In the genomic region with DNA sequence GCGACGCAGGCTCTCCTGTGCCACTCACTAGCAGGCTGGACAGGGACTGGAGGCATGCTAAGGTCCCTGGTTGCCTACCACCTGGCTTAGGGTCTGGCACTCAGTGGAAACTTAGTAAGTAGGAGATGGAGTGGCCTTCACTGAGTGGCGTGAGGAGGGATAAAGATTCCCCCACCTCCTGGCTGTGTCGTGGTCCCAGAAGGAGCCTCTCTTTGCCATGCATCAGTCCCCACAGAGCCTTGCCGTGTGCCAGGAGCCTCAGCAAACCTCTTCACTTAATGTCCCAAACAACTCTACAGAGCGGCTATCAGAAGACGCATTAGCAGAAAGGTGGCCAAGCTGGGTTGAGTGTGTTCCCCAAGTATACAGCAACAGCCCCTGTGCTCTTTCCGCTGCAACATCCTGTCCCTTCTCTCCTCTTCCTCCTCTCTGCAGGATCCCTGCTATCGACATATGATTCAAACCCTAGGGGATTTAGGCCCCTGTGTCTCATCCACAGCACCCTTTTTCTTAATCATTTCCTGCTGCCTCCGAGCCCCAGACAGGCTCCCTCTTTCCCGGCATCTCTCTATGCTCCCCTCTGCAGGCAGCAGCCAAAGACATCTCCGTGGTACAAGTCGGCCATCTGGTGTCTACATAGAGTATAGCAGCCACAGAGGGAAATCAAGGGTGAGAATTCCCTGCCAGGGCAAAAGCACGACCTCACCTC, we compare ENCODE assay signal across 8 cellular contexts.
A peak's percentile ranks its signal among the peaks of the same experiment; 100 is the strongest.
DNase-seq lines count a peak whose midpoint lies in the region; ATAC-seq and TF ChIP-seq lines count a peak whose summit lies in the region.

No MANE protein-coding gene starts in this region.

- H2BK12ac ChIP-seq in H9 (ENCODE audit: insufficient read length, low read depth, low read length): no peak overlapping the region

- no peaks in the 10 kb centered on the region for H3K4me1 ChIP-seq in H9 (ENCODE audit: insufficient read depth, low read length)
- H3K4me1 ChIP-seq in left ventricle myocardium inferior: peaks cover 10% of the 10 kb centered on the region

- H2BK20ac ChIP-seq in H9 (ENCODE audit: low read depth, low read length, poor library complexity, severe bottlenecking): no peak overlapping the region

- no peak overlapping the region for H3K23ac ChIP-seq in H9 (ENCODE audit: insufficient read length, low read depth, low read length)

- H3K27me3 ChIP-seq in H9 (ENCODE audit: insufficient read depth, low read length): no peaks in the 10 kb centered on the region
- peaks cover 81% of the 10 kb centered on the region for H3K27me3 ChIP-seq in left ventricle myocardium inferior (ENCODE audit: low read depth)

- no peak overlapping the region for H3K4me3 Mint-ChIP-seq in H9
- H3K4me3 Mint-ChIP-seq in activated naive CD8-positive, alpha-beta T cell treated with anti-CD3 and anti-CD28 coated beads, Interleukin-2, amount 50 U/mL, for 24 hours: no peak overlapping the region

- no peak overlapping the region for H3K9ac ChIP-seq in H9 (ENCODE audit: extremely low read depth, insufficient read length, low read length)

- H4K5ac ChIP-seq in H9 (ENCODE audit: insufficient read length, low read depth, low read length): no peak overlapping the region

- H2BK5ac ChIP-seq in H9 (ENCODE audit: insufficient read length, low read length): no peak overlapping the region

- no peak overlapping the region for H4K8ac ChIP-seq in H9 (replicated peaks; ENCODE audit: insufficient read length, low read depth, low read length)

- no CpG with 5 or more reads among the region's 14 CpGs for WGBS in H9 (ENCODE audit: extremely low coverage, insufficient read length, low lambda C conversion rate)

- peaks cover 35% of the 10 kb centered on the region for H3K27me3 Mint-ChIP-seq in H9 (ENCODE audit: low read depth)
- peaks cover 15% of the 10 kb centered on the region for H3K27me3 Mint-ChIP-seq in activated naive CD8-positive, alpha-beta T cell treated with anti-CD3 and anti-CD28 coated beads, Interleukin-2, amount 50 U/mL, for 24 hours

- H2BK120ac ChIP-seq in H9 (ENCODE audit: low read depth, low read length, poor library complexity, severe bottlenecking): no peak overlapping the region

- no peak overlapping the region for H3K18ac ChIP-seq in H9 (ENCODE audit: insufficient read length, low read depth, low read length)

- H3K27ac Mint-ChIP-seq in H9: no peak overlapping the region
- H3K27ac Mint-ChIP-seq in activated naive CD8-positive, alpha-beta T cell treated with anti-CD3 and anti-CD28 coated beads, Interleukin-2, amount 50 U/mL, for 24 hours: no peak overlapping the region

- H3K9me3 ChIP-seq in H9 (ENCODE audit: control insufficient read depth, low read depth, low read length) (no peaks in the 10 kb centered on the region), left ventricle myocardium inferior (replicated peaks) (no peaks in the 10 kb centered on the region)

- H3K36me3 Mint-ChIP-seq in H9 (ENCODE audit: insufficient read depth in 1 of 3, low read depth in 3 of 3): no peaks in the 10 kb centered on the region; a peak in 2 of 7 replicates
- no peaks in the 10 kb centered on the region for H3K36me3 Mint-ChIP-seq in activated naive CD8-positive, alpha-beta T cell treated with anti-CD3 and anti-CD28 coated beads, Interleukin-2, amount 50 U/mL, for 24 hours (ENCODE audit: low read depth)

- H3T11ph ChIP-seq in H9 (ENCODE audit: low read length): no peak overlapping the region

- H3K4me1 Mint-ChIP-seq in H9: no peaks in the 10 kb centered on the region
- H3K4me1 Mint-ChIP-seq in activated naive CD8-positive, alpha-beta T cell treated with anti-CD3 and anti-CD28 coated beads, Interleukin-2, amount 50 U/mL, for 24 hours: no peaks in the 10 kb centered on the region

- peak; percentile 57 for ATAC-seq in activated naive CD8-positive, alpha-beta T cell treated with anti-CD3 and anti-CD28 coated beads, Interleukin-2, amount 50 U/mL, for 24 hours
- ATAC-seq in sciatic nerve: peak; percentile 92
- ATAC-seq in GM21447 (IDR thresholded peaks at IDR 0.05; ENCODE audit: unreplicated experiment): no peak

- H2AFZ ChIP-seq in H9 (ENCODE audit: low read length): no peak overlapping the region

- H2AK5ac ChIP-seq in H9 (ENCODE audit: insufficient read length, low read length): no peak overlapping the region

- H3K4me3 ChIP-seq in left ventricle myocardium inferior: no peak overlapping the region

- H2BK15ac ChIP-seq in H9 (ENCODE audit: low read depth, low read length): no peak overlapping the region

- H3K36me3 ChIP-seq in left ventricle myocardium inferior: no peaks in the 10 kb centered on the region

- DNase-seq in CD1c-positive myeloid dendritic cell (ENCODE audit: extremely low spot score): peak; percentile 63
- peak; percentile 82 for DNase-seq in H9
- DNase-seq in NCI-H82 (lab: John Stamatoyannopoulos, UW): peak; percentile 73
- peak; percentile 38 for DNase-seq in activated naive CD8-positive, alpha-beta T cell treated with anti-CD3 and anti-CD28 coated beads, Interleukin-2, amount 50 U/mL, for 24 hours
- DNase-seq in left ventricle myocardium inferior: peak; percentile 31
- DNase-seq in sciatic nerve (ENCODE audit: low spot score): no peak
- DNase-seq in cerebellar nuclear complex (lab: John Stamatoyannopoulos, UW): no peak

- H3K27ac ChIP-seq in H9 (ENCODE audit: insufficient read length, low read depth, low read length) (no peak overlapping the region), left ventricle myocardium inferior (replicated peaks) (no peak overlapping the region)

- TF ChIP-seq CTCF in H9 (conservative IDR thresholded peaks at IDR 0.05) (peak; percentile 85), left ventricle myocardium inferior (IDR thresholded peaks at IDR 0.05; ENCODE audit: borderline replicate concordance) (peak; percentile 89)

- H3K4ac ChIP-seq in H9 (ENCODE audit: low read depth, low read length): no peak overlapping the region

- no peaks in the 10 kb centered on the region for H3K79me1 ChIP-seq in H9 (ENCODE audit: insufficient read depth, low read depth, low read length, poor library complexity, severe bottlenecking)

- H3K14ac ChIP-seq in H9 (ENCODE audit: insufficient read depth, low read length): no peak overlapping the region

- H4K91ac ChIP-seq in H9 (ENCODE audit: insufficient read length, low read depth, low read length): no peak overlapping the region

- intact Hi-C loops in left ventricle myocardium inferior (cut with micrococcal nuclease): loop anchor here (2.0 kb wide), 1 partner anchor 112 kb away; no protein-coding TSS in a partner anchor
- intact Hi-C loops in sciatic nerve (cut with DNase I): loop anchor here (10.0 kb wide), 2 partner anchors 114 to 294 kb away; no protein-coding TSS in a partner anchor

- H3K56ac ChIP-seq in H9 (ENCODE audit: insufficient read length, low read depth, low read length): no peak overlapping the region

- no peaks in the 10 kb centered on the region for H3K23me2 ChIP-seq in H9 (ENCODE audit: insufficient read length, low read depth, low read length, poor library complexity, severe bottlenecking)

- H3K9me3 Mint-ChIP-seq in H9: peaks cover 9 to 16% of the 10 kb centered on the region in 2 experiments
- H3K9me3 Mint-ChIP-seq in activated naive CD8-positive, alpha-beta T cell treated with anti-CD3 and anti-CD28 coated beads, Interleukin-2, amount 50 U/mL, for 24 hours: no peaks in the 10 kb centered on the region

- H4K20me1 ChIP-seq in H9 (ENCODE audit: control insufficient read depth, insufficient read depth, insufficient read length): no peaks in the 10 kb centered on the region

- no peak overlapping the region for H3K4me2 ChIP-seq in H9 (ENCODE audit: insufficient read depth, insufficient read length, low read length)

- no peaks in the 10 kb centered on the region for H3K79me2 ChIP-seq in H9 (ENCODE audit: insufficient read depth, low read length)

Comparison
In these comparisons a context has a peak if more than half of its experiments do, and no peak if none do; other contexts are left out.
1. DNase-seq: peak in CD1c-positive myeloid dendritic cell (single experiment), H9 (single experiment), NCI-H82 (single experiment), activated naive CD8-positive, alpha-beta T cell treated with anti-CD3 and anti-CD28 coated beads, Interleukin-2, amount 50 U/mL, for 24 hours (single experiment) and left ventricle myocardium inferior (single experiment); none in sciatic nerve (single experiment) and cerebellar nuclear complex (0 of 2).